20 cellular contexts compared by ENCODE assay signal in the genomic region with DNA sequence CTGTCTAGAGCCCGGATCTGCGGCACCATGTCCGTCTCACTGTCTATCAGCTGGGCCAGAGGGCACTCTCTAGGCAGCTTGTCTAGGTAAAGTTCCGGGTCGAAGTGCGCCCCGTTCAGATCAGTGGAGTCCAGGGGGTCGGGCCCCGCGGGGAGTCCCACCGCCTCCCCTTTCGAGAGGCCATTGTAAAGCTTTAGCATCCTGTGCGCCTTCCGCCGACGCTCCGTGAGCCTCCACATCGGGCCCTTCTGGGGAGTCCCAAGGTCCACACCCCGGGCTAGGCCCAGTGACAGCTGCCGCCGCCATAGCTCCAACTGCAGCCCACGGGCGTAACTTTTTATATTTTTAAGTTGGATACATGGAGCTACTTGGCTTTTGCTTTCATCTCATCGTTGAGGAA. TPM values are rescaled to one million over a fixed set of nuclear protein-coding genes. Genes with fewer than 3 reads are reported as not detected.
"Had no signal": no experiment of that assay in that cellular context is flagged by ENCODE, and none has a peak within 500 bp of the region (broad histone marks: within the 10 kb centered on the region; RNA-seq: fewer than 3 reads in every experiment).

No MANE protein-coding gene starts in this region.

RNA-seq across cellular contexts. Expression of a gene that starts 50.5 kb away (rescaled TPM):
- total RNA-seq: activated naive CD4-positive, alpha-beta T cell treated with anti-CD3 and anti-CD28 coated beads for 36 hours; activated naive CD4-positive, alpha-beta T cell treated with anti-CD3 and anti-CD28 coated beads, Interleukin-2, amount 50 U/mL, for 72 hours; activated naive CD8-positive, alpha-beta T cell treated with anti-CD3 and anti-CD28 coated beads for 36 hours; activated naive CD8-positive, alpha-beta T cell treated with anti-CD3 and anti-CD28 coated beads, Interleukin-2, amount 10 ng/mL, durations not matched to agents 7 days and 5 days; activated T-cell treated with anti-CD3 and anti-CD28 coated beads, Interleukin-2, amount 50 U/mL, for 4 hours; activated T-cell treated with anti-CD3 and anti-CD28 coated beads, Interleukin-2, amount 50 U/mL, for 72 hours; activated T-helper 1 cell treated with anti-CD3 and anti-CD28 coated beads, Interleukin-12 subunit alpha, Interleukin-12 subunit beta, Interleukin-2, Interleukin-4 antibody, amounts not matched to agents 30 ng/mL and 10 ng/mL and 1 ng/mL, durations not matched to agents 14 hours and 24 hours and 36 hours; activated T-helper 17 cell treated with anti-CD3 and anti-CD28 coated beads, Interleukin-2, amount 50 U/mL, for 72 hours; activated T-helper 2 cell treated with anti-CD3 and anti-CD28 coated beads, Interferon-gamma antibody, Interleukin-2, Interleukin-4, amounts not matched to agents 10 μg/mL and 5 μg/mL and 100 μg/mL, durations not matched to agents 14 hours and 24 hours and 36 hours; aorta; ascending aorta; body of pancreas; bronchial epithelial cell; cerebellum had no signal
- polyA plus RNA-seq: aorta had no signal

RNA-seq across cellular contexts. Expression of a gene that starts 53.6 kb away (rescaled TPM):
- total RNA-seq: activated naive CD4-positive, alpha-beta T cell treated with anti-CD3 and anti-CD28 coated beads for 36 hours; activated naive CD4-positive, alpha-beta T cell treated with anti-CD3 and anti-CD28 coated beads, Interleukin-2, amount 50 U/mL, for 72 hours; activated naive CD8-positive, alpha-beta T cell treated with anti-CD3 and anti-CD28 coated beads for 36 hours; activated naive CD8-positive, alpha-beta T cell treated with anti-CD3 and anti-CD28 coated beads, Interleukin-2, amount 10 ng/mL, durations not matched to agents 7 days and 5 days; activated T-cell treated with anti-CD3 and anti-CD28 coated beads, Interleukin-2, amount 50 U/mL, for 4 hours; activated T-cell treated with anti-CD3 and anti-CD28 coated beads, Interleukin-2, amount 50 U/mL, for 72 hours; activated T-helper 1 cell treated with anti-CD3 and anti-CD28 coated beads, Interleukin-12 subunit alpha, Interleukin-12 subunit beta, Interleukin-2, Interleukin-4 antibody, amounts not matched to agents 30 ng/mL and 10 ng/mL and 1 ng/mL, durations not matched to agents 14 hours and 24 hours and 36 hours; activated T-helper 17 cell treated with anti-CD3 and anti-CD28 coated beads, Interleukin-2, amount 50 U/mL, for 72 hours; activated T-helper 2 cell treated with anti-CD3 and anti-CD28 coated beads, Interferon-gamma antibody, Interleukin-2, Interleukin-4, amounts not matched to agents 10 μg/mL and 5 μg/mL and 100 μg/mL, durations not matched to agents 14 hours and 24 hours and 36 hours; aorta; astrocyte; body of pancreas; breast epithelium; bronchial epithelial cell; cerebellum; chondrocyte had no signal
- polyA plus RNA-seq: adipose tissue, adrenal gland, aorta, cardiac muscle cell had no signal
